In genomic region chr20:16119909-16120308, GRCh38 we compare ENCODE assay signal across 1 cellular context.
TF ChIP-seq lines count a peak whose summit lies in the region.

No MANE protein-coding gene starts in this region.

TF ChIP-seq in HepG2, 621 proteins besides CTCF, POLR2A, EP300 and RAD21 (continued from another document and continues in another):
- no peak for TF ChIP-seq ZNF142 (CRISPR knock-in tag; IDR thresholded peaks at IDR 0.05)
- TF ChIP-seq FIP1L1 (IDR thresholded peaks at IDR 0.05; ENCODE audit: borderline replicate concordance, insufficient read depth, low read depth, low read length), result no peak
- 0 out of 2 replicates have a peak, but pooled peaks have one; percentile 51 for TF ChIP-seq ZNF543 (CRISPR knock-in tag; IDR thresholded peaks at IDR 0.05)
- TF ChIP-seq MXI1 (IDR thresholded peaks at IDR 0.05; ENCODE audit: borderline replicate concordance, low read depth, low read length), result no peak
- TF ChIP-seq NFAT5 (CRISPR knock-in tag; IDR thresholded peaks at IDR 0.05), result no peak
- no peak for TF ChIP-seq ZNF687 (CRISPR knock-in tag; IDR thresholded peaks at IDR 0.05)
- no peak for TF ChIP-seq RFXANK (CRISPR knock-in tag; IDR thresholded peaks at IDR 0.05)
- TF ChIP-seq MIER2 (CRISPR knock-in tag; IDR thresholded peaks at IDR 0.05), result no peak
- TF ChIP-seq AKNA (CRISPR knock-in tag; IDR thresholded peaks at IDR 0.05; ENCODE audit: borderline replicate concordance), result no peak
- no peak for TF ChIP-seq ZNF343 (CRISPR knock-in tag; IDR thresholded peaks at IDR 0.05)
- TF ChIP-seq ZBTB33 (CRISPR knock-in tag; IDR thresholded peaks at IDR 0.05), result no peak
- TF ChIP-seq HOXA9 (CRISPR knock-in tag; IDR thresholded peaks at IDR 0.05; ENCODE audit: borderline replicate concordance), result no peak
- no peak for TF ChIP-seq SRY (CRISPR knock-in tag; IDR thresholded peaks at IDR 0.05)
- no peak for TF ChIP-seq ZNF589 (CRISPR knock-in tag; conservative IDR thresholded peaks at IDR 0.05)
- peak; percentile 70; the same call in 1 of the 2 replicates for TF ChIP-seq JUN (CRISPR knock-in tag; IDR thresholded peaks at IDR 0.05)
- no peak for TF ChIP-seq HIVEP1 (CRISPR knock-in tag; IDR thresholded peaks at IDR 0.05)
- no peak for TF ChIP-seq ZNF563 (CRISPR knock-in tag; IDR thresholded peaks at IDR 0.05)
- no peak for TF ChIP-seq TAF15 (IDR thresholded peaks at IDR 0.05; ENCODE audit: low read depth, low read length, poor library complexity, severe bottlenecking)
- no peak for TF ChIP-seq ZSCAN21 (CRISPR knock-in tag; IDR thresholded peaks at IDR 0.05; ENCODE audit: borderline replicate concordance)
- no peak for TF ChIP-seq SNAI1 (CRISPR knock-in tag; IDR thresholded peaks at IDR 0.05; ENCODE audit: borderline replicate concordance)
- TF ChIP-seq ZNF160 (CRISPR knock-in tag; IDR thresholded peaks at IDR 0.05), result no peak
- TF ChIP-seq ZNF275 (CRISPR knock-in tag; IDR thresholded peaks at IDR 0.05; ENCODE audit: borderline replicate concordance), result no peak
- no peak for TF ChIP-seq FOXO4 (CRISPR knock-in tag; conservative IDR thresholded peaks at IDR 0.05)
- TF ChIP-seq ZNF503 (CRISPR knock-in tag; IDR thresholded peaks at IDR 0.05), result peak; percentile 68; the same call in 1 of the 2 replicates
